ENCODE assay signal across 1 cellular context in the genomic region with DNA sequence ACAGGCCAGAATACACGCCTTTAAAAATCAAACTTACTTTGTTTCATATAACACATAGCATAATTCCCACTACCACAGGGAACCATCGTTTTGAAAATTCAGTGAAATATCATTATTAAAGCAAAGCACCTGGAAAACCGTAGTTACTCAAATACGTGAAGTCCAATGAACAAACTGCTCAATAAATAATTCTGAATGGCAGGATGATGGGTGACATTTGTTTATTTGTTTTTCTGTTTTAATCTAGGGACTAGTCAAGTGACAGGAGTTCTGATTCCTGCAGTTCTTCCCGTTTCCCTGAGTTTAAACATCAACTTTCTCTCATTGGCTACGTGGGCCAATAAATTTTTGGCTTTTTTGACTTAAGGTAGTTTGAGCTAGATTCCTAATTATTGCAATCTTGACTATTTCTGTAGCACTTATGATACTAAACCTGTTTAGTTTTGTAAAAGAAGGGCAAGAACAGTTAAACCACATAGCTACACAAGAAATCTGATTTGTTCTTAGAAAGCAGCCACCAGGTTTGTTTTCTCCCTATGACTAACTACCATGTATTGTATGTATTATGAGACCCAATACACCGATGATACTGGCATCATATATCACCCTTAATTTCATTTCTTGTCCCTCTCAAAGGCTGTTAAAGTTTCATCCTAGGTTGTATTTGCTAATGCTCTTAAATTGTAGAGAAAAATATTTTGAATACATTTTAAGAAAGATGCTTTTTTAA.
TF ChIP-seq lines count a peak whose summit lies in the region.

No MANE protein-coding gene starts in this region.

TF ChIP-seq in GM12878, 131 proteins besides CTCF, POLR2A, EP300 and RAD21:
- TF ChIP-seq YBX1 (IDR thresholded peaks at IDR 0.05) (no peak), SMARCA5 (IDR thresholded peaks at IDR 0.05) (no peak), MTA3 (IDR thresholded peaks at IDR 0.05; ENCODE audit: borderline replicate concordance, low read length) (no peak), HDAC2 (IDR thresholded peaks at IDR 0.05) (no peak), BRCA1 (IDR thresholded peaks at IDR 0.05; ENCODE audit: low read depth, low read length) (no peak), HCFC1 (IDR thresholded peaks at IDR 0.05; ENCODE audit: low read length) (no peak), TCF3 (IDR thresholded peaks at IDR 0.05; ENCODE audit: borderline replicate concordance, insufficient read depth, low read depth, low read length) (no peak), SUZ12 (IDR thresholded peaks at IDR 0.05; ENCODE audit: unreplicated experiment) (no peak), CEBPZ (IDR thresholded peaks at IDR 0.05; ENCODE audit: low read depth, low read length) (no peak), ZNF217 (IDR thresholded peaks at IDR 0.05) (no peak)
- TF ChIP-seq, protein P1, sequence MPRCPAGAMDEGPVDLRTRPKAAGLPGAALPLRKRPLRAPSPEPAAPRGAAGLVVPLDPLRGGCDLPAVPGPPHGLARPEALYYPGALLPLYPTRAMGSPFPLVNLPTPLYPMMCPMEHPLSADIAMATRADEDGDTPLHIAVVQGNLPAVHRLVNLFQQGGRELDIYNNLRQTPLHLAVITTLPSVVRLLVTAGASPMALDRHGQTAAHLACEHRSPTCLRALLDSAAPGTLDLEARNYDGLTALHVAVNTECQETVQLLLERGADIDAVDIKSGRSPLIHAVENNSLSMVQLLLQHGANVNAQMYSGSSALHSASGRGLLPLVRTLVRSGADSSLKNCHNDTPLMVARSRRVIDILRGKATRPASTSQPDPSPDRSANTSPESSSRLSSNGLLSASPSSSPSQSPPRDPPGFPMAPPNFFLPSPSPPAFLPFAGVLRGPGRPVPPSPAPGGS (IDR thresholded peaks at IDR 0.05; ENCODE audit: borderline replicate concordance, insufficient read depth, low read depth, low read length, poor library complexity, severe bottlenecking), result no peak
- TF ChIP-seq, protein P2, sequence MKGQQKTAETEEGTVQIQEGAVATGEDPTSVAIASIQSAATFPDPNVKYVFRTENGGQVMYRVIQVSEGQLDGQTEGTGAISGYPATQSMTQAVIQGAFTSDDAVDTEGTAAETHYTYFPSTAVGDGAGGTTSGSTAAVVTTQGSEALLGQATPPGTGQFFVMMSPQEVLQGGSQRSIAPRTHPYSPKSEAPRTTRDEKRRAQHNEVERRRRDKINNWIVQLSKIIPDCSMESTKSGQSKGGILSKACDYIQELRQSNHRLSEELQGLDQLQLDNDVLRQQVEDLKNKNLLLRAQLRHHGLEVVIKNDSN (IDR thresholded peaks at IDR 0.05; ENCODE audit: borderline replicate concordance, extremely low read length, insufficient read depth, low read depth, low read length), result no peak
